Comparison of ENCODE assay signal across 35 cellular contexts in genomic region chr2:206688992-206689391, GRCh38. TPM values are rescaled to one million over a fixed set of nuclear protein-coding genes. Genes with fewer than 3 reads are reported as not detected.
"Had no signal": no experiment of that assay in that cellular context is flagged by ENCODE, and none has a peak within 500 bp of the region (broad histone marks: within the 10 kb centered on the region; RNA-seq: fewer than 3 reads in every experiment).

No MANE protein-coding gene starts in this region.

- H3K4me3 Mint-ChIP-seq: naive thymus-derived CD8-positive, alpha-beta T cell; nephron progenitor cell; stimulated activated effector memory CD8-positive, alpha-beta T cell treated with anti-CD3 and anti-CD28 coated beads, Interleukin-12 subunit alpha, Interleukin-12 subunit beta, amount 100 ng/mL, for 72 hours; type B pancreatic cell had no signal

- H3K27ac ChIP-seq: coronary artery, esophagus squamous epithelium, heart right ventricle, left lung, prostate gland, right atrium auricular region, testis, tibial artery had no signal

- H3K36me3 Mint-ChIP-seq: naive thymus-derived CD8-positive, alpha-beta T cell; stimulated activated effector memory CD8-positive, alpha-beta T cell treated with anti-CD3 and anti-CD28 coated beads, Interleukin-12 subunit alpha, Interleukin-12 subunit beta, amount 100 ng/mL, for 72 hours; type B pancreatic cell had no signal

- H3K36me3 ChIP-seq: esophagus squamous epithelium, heart right ventricle, left lung, prostate gland, right atrium auricular region, tibial artery had no signal

- H3K4me3 ChIP-seq: coronary artery, esophagus squamous epithelium, heart right ventricle, left lung, prostate gland, right atrium auricular region, smooth muscle cell, testis, tibial artery had no signal

- DNase-seq: dermis blood vessel endothelial cell; effector memory CD4-positive, alpha-beta T cell; erythroblast; esophagus squamous epithelium; foreskin melanocyte; glutamatergic neuron; heart right ventricle; hippocampal formation; left cardiac atrium; left lung; mesendoderm; midbrain; nephron progenitor cell; nucleus accumbens; stimulated activated CD4-positive, alpha-beta T cell treated with anti-CD3 and anti-CD28 coated beads, Interleukin-2, amount 100 ng/mL, for 24 hours; stimulated activated CD4-positive, alpha-beta T cell treated with anti-CD3 and anti-CD28 coated beads, Interleukin-4, amount 100 ng/mL, for 24 hours; stimulated activated naive CD4-positive, alpha-beta T cell treated with Interleukin-2 at 50 U/mL for 16 hours; substantia nigra; testis; tibial artery had no signal

- H3K9me3 Mint-ChIP-seq: naive thymus-derived CD8-positive, alpha-beta T cell; nephron progenitor cell; stimulated activated effector memory CD8-positive, alpha-beta T cell treated with anti-CD3 and anti-CD28 coated beads, Interleukin-12 subunit alpha, Interleukin-12 subunit beta, amount 100 ng/mL, for 72 hours; type B pancreatic cell had no signal

- H3K9me3 ChIP-seq: esophagus squamous epithelium, heart right ventricle, left lung, prostate gland, right atrium auricular region, testis, tibial artery had no signal

- H3K4me1 ChIP-seq: esophagus squamous epithelium, heart right ventricle, left lung, prostate gland, right atrium auricular region, testis, tibial artery had no signal

- H3K4me1 Mint-ChIP-seq: nephron progenitor cell; stimulated activated effector memory CD8-positive, alpha-beta T cell treated with anti-CD3 and anti-CD28 coated beads, Interleukin-12 subunit alpha, Interleukin-12 subunit beta, amount 100 ng/mL, for 72 hours had no signal

- H3K27ac Mint-ChIP-seq: naive thymus-derived CD8-positive, alpha-beta T cell; nephron progenitor cell; stimulated activated effector memory CD8-positive, alpha-beta T cell treated with anti-CD3 and anti-CD28 coated beads, Interleukin-12 subunit alpha, Interleukin-12 subunit beta, amount 100 ng/mL, for 72 hours; type B pancreatic cell had no signal

- H3K27me3 ChIP-seq: right atrium auricular region, testis, tibial artery had no signal

- ATAC-seq: heart right ventricle; left cardiac atrium; left lung; naive thymus-derived CD8-positive, alpha-beta T cell; sciatic nerve; stimulated activated effector memory CD8-positive, alpha-beta T cell treated with anti-CD3 and anti-CD28 coated beads, Interleukin-12 subunit alpha, Interleukin-12 subunit beta, amount 100 ng/mL, for 72 hours had no signal

RNA-seq across cellular contexts. Expression of gene DYTN, which starts 29.2 kb away (rescaled TPM):
- total RNA-seq: dermis blood vessel endothelial cell; esophagus squamous epithelium; heart right ventricle; kidney epithelial cell; left cardiac atrium; lower leg skin; lung microvascular endothelial cell; mucosa of gallbladder; naive thymus-derived CD8-positive, alpha-beta T cell; osteocyte; prostate gland; right atrium auricular region; sciatic nerve; smooth muscle cell; urinary bladder had no signal
- polyA plus RNA-seq: heart right ventricle; naive thymus-derived CD8-positive, alpha-beta T cell; smooth muscle cell; urinary bladder had no signal

RNA-seq across cellular contexts. Expression of gene FAM237A, which starts 46.7 kb away (rescaled TPM):
- total RNA-seq: dermis blood vessel endothelial cell; endothelial cell of umbilical vein; esophagus squamous epithelium; kidney epithelial cell; left cardiac atrium; left lung; lower leg skin; lung microvascular endothelial cell; mucosa of gallbladder; naive thymus-derived CD8-positive, alpha-beta T cell; osteocyte; prostate gland; right atrium auricular region; sciatic nerve; smooth muscle cell; testis; urinary bladder had no signal
- polyA plus RNA-seq: endothelial cell of umbilical vein; heart right ventricle; naive thymus-derived CD8-positive, alpha-beta T cell; smooth muscle cell; urinary bladder had no signal
